ENCODE assay signal across 8 cellular contexts in the genomic region with DNA sequence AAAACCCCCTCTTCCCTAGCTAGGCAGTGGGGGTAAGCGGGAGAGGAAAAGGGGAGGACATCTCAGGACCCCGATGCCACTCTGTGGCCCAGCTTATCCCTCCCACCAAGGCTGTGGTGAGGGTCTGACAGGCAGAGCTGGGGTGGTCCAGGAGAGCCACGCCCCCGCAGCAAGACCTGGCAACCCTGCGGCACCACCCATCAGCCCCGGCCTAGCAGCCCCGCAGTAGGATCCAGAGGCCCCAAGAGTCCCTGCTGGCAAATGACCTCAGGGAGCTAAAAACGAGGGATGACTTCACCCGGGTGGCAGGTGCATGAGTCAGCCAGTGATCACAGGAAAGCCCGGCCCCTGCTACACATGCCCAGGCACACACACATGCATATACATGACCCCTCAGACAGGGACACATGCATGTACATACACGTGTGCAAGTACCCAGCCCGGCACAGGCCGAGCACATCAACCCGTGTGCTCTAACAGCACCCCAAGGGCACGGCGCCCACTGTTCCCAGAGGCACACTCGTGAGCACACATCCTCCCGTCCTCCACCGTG. TPM values are rescaled to one million over a fixed set of nuclear protein-coding genes. Genes with fewer than 3 reads are reported as not detected.
DNase-seq lines count a peak whose midpoint lies in the region; TF ChIP-seq lines count a peak whose summit lies in the region.

No MANE protein-coding gene starts in this region.

- peak in 2 of 3 experiments; percentile 45 to 61 for DNase-seq in NCI-H1417 (lab: John Stamatoyannopoulos, UW)
- DNase-seq in NCI-H1417 treated with DMSO at 0.1 percent for 48 hours (lab: John Stamatoyannopoulos, UW): no peak
- peak; percentile 31 for DNase-seq in RPMI7951 (ENCODE audit: low read depth)
- DNase-seq in fibroblast of pulmonary artery (ENCODE audit: low read depth): peak; percentile 38
- no peak for DNase-seq in KG1 (lab: John Stamatoyannopoulos, UW)
- DNase-seq in stimulated activated CD4-positive, alpha-beta T cell treated with anti-CD3 and anti-CD28 coated beads, Interleukin-12 subunit alpha, Interleukin-12 subunit beta, amount 100 ng/mL, for 4 hours: no peak
- no peak for DNase-seq in activated naive CD4-positive, alpha-beta T cell treated with anti-CD3 and anti-CD28 coated beads, Interleukin-2, amount 50 U/mL, for 16 hours

- no peak overlapping the region for H3K4me2 ChIP-seq in skeletal muscle satellite cell (ENCODE audit: low read length)

- H3K27me3 ChIP-seq in skeletal muscle satellite cell (ENCODE audit: control insufficient read depth, insufficient read depth, low read length): no peaks in the 10 kb centered on the region

- H3K4me1 ChIP-seq in skeletal muscle satellite cell (ENCODE audit: control insufficient read depth, insufficient read depth, low read length): peaks cover 24% of the 10 kb centered on the region

- no peaks in the 10 kb centered on the region for H3K36me3 ChIP-seq in skeletal muscle satellite cell (ENCODE audit: insufficient read depth, low read length)

- no peak overlapping the region for H3K4me3 ChIP-seq in fibroblast of pulmonary artery (replicated peaks; ENCODE audit: low read depth, low read length)
- no peak overlapping the region for H3K4me3 ChIP-seq in skeletal muscle satellite cell (ENCODE audit: low read length)

- peak overlapping the region; percentile 41 for H3K9ac ChIP-seq in skeletal muscle satellite cell (ENCODE audit: low read depth, low read length)

- no peaks in the 10 kb centered on the region for H3K9me3 ChIP-seq in skeletal muscle satellite cell (replicated peaks; ENCODE audit: low read length)

- no peak for TF ChIP-seq CTCF in fibroblast of pulmonary artery (IDR thresholded peaks at IDR 0.05; ENCODE audit: low read length, missing control alignments)

RNA-seq across cellular contexts. Expression of a gene that starts 32.3 kb away (rescaled TPM):
- 0.98 and 2.8 TPM in 2 replicates for total RNA-seq in RPMI7951 (2014; rRNA removed; shearing (Covaris generic))
- total RNA-seq in skeletal muscle satellite cell (2012; rRNA removed): 2.8 and 6.6 TPM in 2 replicates

RNA-seq across cellular contexts. Expression of a gene that starts 36.6 kb away (rescaled TPM):
- total RNA-seq in RPMI7951 (2014; rRNA removed; shearing (Covaris generic)): 14.9 and 19.3 TPM in 2 replicates
- 43.0 and 50.2 TPM in 2 replicates for total RNA-seq in skeletal muscle satellite cell (2012; rRNA removed)

RNA-seq across cellular contexts. Expression of a gene that starts 42.7 kb away (rescaled TPM):
- 23.2 and 24.9 TPM in 2 replicates for total RNA-seq in RPMI7951 (2014; rRNA removed; shearing (Covaris generic))
- 21.3 and 23.4 TPM in 2 replicates for total RNA-seq in skeletal muscle satellite cell (2012; rRNA removed)

RNA-seq across cellular contexts. Expression of a gene that starts 42.7 kb away (rescaled TPM):
- 125 and 152 TPM in 2 replicates for total RNA-seq in RPMI7951 (2014; rRNA removed; shearing (Covaris generic))
- total RNA-seq in skeletal muscle satellite cell (2012; rRNA removed): 184 and 210 TPM in 2 replicates

Comparison
In these comparisons a context has a peak if more than half of its experiments do, and no peak if none do; other contexts are left out.
1. DNase-seq: peak in NCI-H1417 (2 of 3), RPMI7951 (single experiment) and fibroblast of pulmonary artery (single experiment); none in NCI-H1417 treated with DMSO at 0.1 percent for 48 hours (single experiment), KG1 (single experiment), stimulated activated CD4-positive, alpha-beta T cell treated with anti-CD3 and anti-CD28 coated beads, Interleukin-12 subunit alpha, Interleukin-12 subunit beta, amount 100 ng/mL, for 4 hours (single experiment) and activated naive CD4-positive, alpha-beta T cell treated with anti-CD3 and anti-CD28 coated beads, Interleukin-2, amount 50 U/mL, for 16 hours (single experiment).